8 cellular contexts compared by ENCODE assay signal in genomic region chr17:82698974-82699442, GRCh38. TPM values are rescaled to one million over a fixed set of nuclear protein-coding genes. Genes with fewer than 3 reads are reported as not detected.
DNase-seq lines count a peak whose midpoint lies in the region; ATAC-seq and TF ChIP-seq lines count a peak whose summit lies in the region.

No MANE protein-coding gene starts in this region.

- H3K27ac ChIP-seq in heart left ventricle (peak overlapping the region in 9 of 12 donors; percentile 32 to 76 (median 52)), PC-3 (ENCODE audit: low read length) (no peak overlapping the region), fibroblast of lung (ENCODE audit: insufficient read depth, low read length) (no peak overlapping the region), gastrocnemius medialis (peak overlapping the region; percentile 70 to 87 (median 77))

- H2AFZ ChIP-seq in PC-3 (ENCODE audit: low read length) (peak overlapping the region; percentile 99), fibroblast of lung (ENCODE audit: low read length) (peak overlapping the region; percentile 47)

- no TSS peak for BruUV-seq in PC-3 (replicated peaks; lab: Mats Ljungman, UMichigan)

- no peak for TF ChIP-seq CTCF in heart left ventricle (IDR thresholded peaks at IDR 0.05)
- no peak for TF ChIP-seq CTCF in PC-3 (conservative IDR thresholded peaks at IDR 0.05; ENCODE audit: low read depth, low read length)
- TF ChIP-seq CTCF in fibroblast of lung (conservative IDR thresholded peaks at IDR 0.05 in 1 of 2, IDR thresholded peaks at IDR 0.05 in 1 of 2; ENCODE audit: low read depth in 1 of 2, low read length in 2 of 2), result no peak
- no peak for TF ChIP-seq CTCF in gastrocnemius medialis (IDR thresholded peaks at IDR 0.05 in 4 of 5, conservative IDR thresholded peaks at IDR 0.05 in 1 of 5)

- H3K36me3 ChIP-seq in heart left ventricle, result no peaks in the 10 kb centered on the region
- no peaks in the 10 kb centered on the region; the same call in 1 of the 2 replicates for H3K36me3 ChIP-seq in PC-3 (ENCODE audit: low read depth, low read length)
- H3K36me3 ChIP-seq in fibroblast of lung (ENCODE audit: control insufficient read depth, insufficient read depth, low read length), result no peaks in the 10 kb centered on the region
- H3K36me3 ChIP-seq in gastrocnemius medialis, result no peaks in the 10 kb centered on the region

- peak overlapping the region; percentile 99 for H3K4me2 ChIP-seq in PC-3 (ENCODE audit: low read length)
- peak overlapping the region; percentile 82 for H3K4me2 ChIP-seq in fibroblast of lung (ENCODE audit: extremely low read depth, insufficient read depth, low read length)

- CTCF ChIA-PET in PC-3 (lab: Charles Lee), result no interaction called here

- in situ Hi-C loops in gastrocnemius medialis (cut with MboI; ENCODE audit: low sequenced_read_pairs in 4 of 4), result no loop called here

- TF ChIP-seq POLR2A in heart left ventricle (IDR thresholded peaks at IDR 0.05), result no peak
- no peak for TF ChIP-seq POLR2A in gastrocnemius medialis (IDR thresholded peaks at IDR 0.05)

- peak overlapping the region; percentile 64 to 98 (median 74) for H3K4me3 ChIP-seq in heart left ventricle
- peak overlapping the region; percentile 88 for H3K4me3 ChIP-seq in PC-3 (ENCODE audit: low read length)
- peak overlapping the region; percentile 53 to 69 (median 54) for H3K4me3 ChIP-seq in fibroblast of lung (replicated peaks in 1 of 4; ENCODE audit: control extremely low read depth in 1 of 4, insufficient read depth in 1 of 4, low read depth in 3 of 4, low read length in 4 of 4)
- H3K4me3 ChIP-seq in gastrocnemius medialis, result peak overlapping the region; percentile 67 to 96 (median 78)

- H3K9me3 ChIP-seq in heart left ventricle (peaks cover 0 to 13% (median 7%) of the 10 kb centered on the region in 12 donors), PC-3 (ENCODE audit: low read length) (no peaks in the 10 kb centered on the region), fibroblast of lung (ENCODE audit: control insufficient read depth, insufficient read depth, low read depth, low read length) (no peaks in the 10 kb centered on the region), gastrocnemius medialis (no peaks in the 10 kb centered on the region)

- ATAC-seq in heart left ventricle, result no peak
- ATAC-seq in left ventricle myocardium superior, result no peak
- peak; percentile 8 for ATAC-seq in PC-3
- no peak for ATAC-seq in gastrocnemius medialis

- H3K9ac ChIP-seq in PC-3 (ENCODE audit: low read length) (peak overlapping the region; percentile 44; the same call in 1 of the 2 replicates), fibroblast of lung (ENCODE audit: insufficient read depth, low read length) (peak overlapping the region; percentile 30)

- H3K79me2 ChIP-seq in PC-3 (ENCODE audit: low read length) (no peaks in the 10 kb centered on the region), fibroblast of lung (ENCODE audit: control insufficient read depth, insufficient read depth, low read length) (no peaks in the 10 kb centered on the region)

- intact Hi-C loops in heart left ventricle (cut with DNase I) (loop anchor here in 4 of 10 donors (1.0 to 5.0 kb wide), 5 partner anchors 17 to 51 kb away; partner anchors contain the start of genes FN3KRP (in 2 of the 4) and WDR45B (in 2 of the 4)), left ventricle myocardium superior (cut with micrococcal nuclease) (no loop called here), PC-3 (cut with micrococcal nuclease) (loop anchor here (1.0 kb wide), 1 partner anchor 17 kb away; the partner anchor contains the start of gene FN3KRP), gastrocnemius medialis (cut with DNase I; ENCODE audit: low total_unique reads) (loop anchor here (1.0 kb wide), 2 partner anchors 17 to 52 kb away; partner anchors contain the start of gene FN3KRP)

- 6 to 52% (median 17%) methylated on average over 2 to 45 of the region's 45 CpGs for WGBS in heart left ventricle, 4 donors

- POLR2A ChIA-PET in PC-3 (lab: Charles Lee; ENCODE audit: unreplicated experiment), result no interaction called here

- no peaks in the 10 kb centered on the region for H3K9me2 ChIP-seq in PC-3 (replicated peaks; ENCODE audit: low read length)

- H3K4me1 ChIP-seq in heart left ventricle (peaks cover 0 to 22% (median 15%) of the 10 kb centered on the region in 12 donors), PC-3 (ENCODE audit: insufficient read depth, low read length) (peaks cover 5% of the 10 kb centered on the region; the same call in 1 of the 2 replicates), fibroblast of lung (ENCODE audit: control insufficient read depth, extremely low read depth, insufficient read depth, low read length) (peaks cover 5% of the 10 kb centered on the region), gastrocnemius medialis (peaks cover 6 to 19% of the 10 kb centered on the region in 2 donors)

- no peaks in the 10 kb centered on the region for H3F3A ChIP-seq in PC-3 (ENCODE audit: low read length, unreplicated experiment)

- DNase-seq in heart left ventricle, result no peak
- DNase-seq in left ventricle myocardium superior, result no peak
- DNase-seq in PC-3, result no peak
- peak in 1 of 2 donors; percentile 8 for DNase-seq in fibroblast of lung (ENCODE audit: low read depth in 2 of 2)
- DNase-seq in gastrocnemius medialis, result no peak
- no peak for DNase-seq in D341Med (ENCODE audit: low spot score)
- no peak for DNase-seq in ureter (ENCODE audit: low spot score)
- DNase-seq in cortex of kidney (lab: John Stamatoyannopoulos, UW), result no peak

- H4K20me1 ChIP-seq in PC-3 (ENCODE audit: low read length) (no peaks in the 10 kb centered on the region), fibroblast of lung (ENCODE audit: control insufficient read depth, extremely low read depth, insufficient read depth, low read length) (no peaks in the 10 kb centered on the region)

- H3K27me3 ChIP-seq in heart left ventricle (peaks cover 0 to 6% (median 0%) of the 10 kb centered on the region in 9 donors), PC-3 (ENCODE audit: low read length) (no peaks in the 10 kb centered on the region), fibroblast of lung (ENCODE audit: control insufficient read depth, insufficient read depth, low read length) (peaks cover 6% of the 10 kb centered on the region), gastrocnemius medialis (no peaks in the 10 kb centered on the region)

RNA-seq across cellular contexts. Expression of gene RAB40B, which starts 0.5 kb away (rescaled TPM):
- total RNA-seq in heart left ventricle (10 to 100 TPM; 15.2 to 37.7 (median 23.7) TPM), left ventricle myocardium superior (21.3 TPM), PC-3 (2014; rRNA removed) (16.5 and 22.4 TPM in 2 replicates), fibroblast of lung (3.3 and 3.6 TPM in 2 replicates), gastrocnemius medialis (10 to 100 TPM; 19.0 to 52.7 (median 24.4) TPM), ureter (18.9 TPM)
- polyA plus RNA-seq in heart left ventricle (10 to 100 TPM; 10.9 to 13.3 TPM), fibroblast of lung (3.3 and 5.9 TPM in 2 replicates)
- 5.9 and 8.6 TPM in 2 replicates for polyA plus RNA-seq in fibroblast of lung (2012)
- 0.63 and 3.4 TPM in 2 replicates for polyA minus RNA-seq in fibroblast of lung (ENCODE audit: low replicate concordance)

RNA-seq across cellular contexts. Expression of gene FN3KRP, which starts 17.5 kb away (rescaled TPM):
- total RNA-seq in heart left ventricle (10 to 100 TPM in 7 of 9 donors, 1 to 10 TPM in 2; 6.8 to 20.3 (median 15.8) TPM), left ventricle myocardium superior (14.0 TPM), PC-3 (2014; rRNA removed) (32.9 and 37.4 TPM in 2 replicates), fibroblast of lung (11.6 and 13.2 TPM in 2 replicates), gastrocnemius medialis (1 to 10 TPM; 2.3 to 7.9 (median 3.9) TPM), ureter (25.7 TPM)
- polyA plus RNA-seq in heart left ventricle (10 to 100 TPM; 11.5 to 23.1 TPM), fibroblast of lung (16.5 and 30.6 TPM in 2 replicates)
- polyA plus RNA-seq in fibroblast of lung (2012), result 26.2 and 54.2 TPM in 2 replicates
- 3.5 and 40.0 TPM in 2 replicates for polyA minus RNA-seq in fibroblast of lung (ENCODE audit: low replicate concordance)

RNA-seq across cellular contexts. Expression of gene FN3K, which starts 36.4 kb away (rescaled TPM):
- total RNA-seq in heart left ventricle, result 100 to 1,000 TPM in 3 of 9 donors, 10 to 100 TPM in 6; 15.5 to 121 (median 69.4) TPM
- 100 to 1,000 TPM in 1 of 2 donors, 10 to 100 TPM in 1; 44.7 to 102 TPM for polyA plus RNA-seq in heart left ventricle
- 92.6 TPM for total RNA-seq in left ventricle myocardium superior
- total RNA-seq in PC-3 (2014; rRNA removed), result 8.4 and 14.7 TPM in 2 replicates
- total RNA-seq in fibroblast of lung, result 5.6 and 8.9 TPM in 2 replicates
- 0.61 and 0.69 TPM in 2 replicates for polyA plus RNA-seq in fibroblast of lung
- 8.0 and 8.9 TPM in 2 replicates for polyA plus RNA-seq in fibroblast of lung (2012)
- polyA minus RNA-seq in fibroblast of lung (ENCODE audit: low replicate concordance), result 1.1 and 5.4 TPM in 2 replicates
- 1 to 10 TPM; 1.1 to 5.5 (median 2.7) TPM for total RNA-seq in gastrocnemius medialis
- total RNA-seq in ureter, result 27.0 TPM

RNA-seq across cellular contexts. Expression of gene WDR45B, which starts 50.8 kb away (rescaled TPM):
- 10 to 100 TPM; 33.9 to 48.2 (median 40.1) TPM for total RNA-seq in heart left ventricle
- 10 to 100 TPM; 23.5 to 60.7 TPM for polyA plus RNA-seq in heart left ventricle
- 37.3 TPM for total RNA-seq in left ventricle myocardium superior
- 101 and 110 TPM in 2 replicates for total RNA-seq in PC-3 (2014; rRNA removed)
- 51.6 and 66.2 TPM in 2 replicates for total RNA-seq in fibroblast of lung
- 80.9 and 95.2 TPM in 2 replicates for polyA plus RNA-seq in fibroblast of lung
- 62.2 and 64.4 TPM in 2 replicates for polyA plus RNA-seq in fibroblast of lung (2012)
- 39.5 and 55.5 TPM in 2 replicates for polyA minus RNA-seq in fibroblast of lung (ENCODE audit: low replicate concordance)
- 10 to 100 TPM; 28.0 to 39.2 (median 34.8) TPM for total RNA-seq in gastrocnemius medialis
- total RNA-seq in ureter, result 96.0 TPM

RNA-seq across cellular contexts. Expression of gene TBCD, which starts 52.9 kb away (rescaled TPM):
- total RNA-seq in heart left ventricle, result 10 to 100 TPM; 36.9 to 98.4 (median 54.9) TPM
- polyA plus RNA-seq in heart left ventricle, result 10 to 100 TPM; 60.9 to 81.6 TPM
- 53.4 TPM for total RNA-seq in left ventricle myocardium superior
- 29.6 and 52.5 TPM in 2 replicates for total RNA-seq in PC-3 (2014; rRNA removed)
- 24.9 and 36.7 TPM in 2 replicates for total RNA-seq in fibroblast of lung
- polyA plus RNA-seq in fibroblast of lung, result 22.1 and 56.7 TPM in 2 replicates
- polyA plus RNA-seq in fibroblast of lung (2012), result 44.9 and 96.5 TPM in 2 replicates
- polyA minus RNA-seq in fibroblast of lung (ENCODE audit: low replicate concordance), result 78.1 and 120 TPM in 2 replicates
- total RNA-seq in gastrocnemius medialis, result 10 to 100 TPM; 18.0 to 50.4 (median 33.3) TPM
- 122 TPM for total RNA-seq in ureter

Comparison
In these comparisons a context has a peak if more than half of its experiments do, and no peak if none do; other contexts are left out.
1. H3K27ac ChIP-seq: peak in heart left ventricle (9 of 12) and gastrocnemius medialis (4 of 4); none in PC-3 (single experiment) and fibroblast of lung (single experiment).
2. Peak in every context shown above with its lines, with median percentiles within 50 percentile points of each other: H3K4me3 ChIP-seq.